In genomic region chr19:15177269-15178116, GRCh38 we compare ENCODE assay signal across 9 cellular contexts. TPM values are rescaled to one million over a fixed set of nuclear protein-coding genes. Genes with fewer than 3 reads are reported as not detected.
A peak's percentile ranks its signal among the peaks of the same experiment; 100 is the strongest.
DNase-seq lines count a peak whose midpoint lies in the region; ATAC-seq and TF ChIP-seq lines count a peak whose summit lies in the region.
"Had no signal": no experiment of that assay in that cellular context is flagged by ENCODE, and none has a peak within 500 bp of the region (broad histone marks: within the 10 kb centered on the region; RNA-seq: fewer than 3 reads in every experiment).

No MANE protein-coding gene starts in this region.

- no peaks in the 10 kb centered on the region for H3K4me1 ChIP-seq in Caco-2

- intact Hi-C loops in Caco-2 (cut with micrococcal nuclease; ENCODE audit: unreplicated experiment) = no loop called here

- H3K4me1 Mint-ChIP-seq in Caco-2 (ENCODE audit: low read depth, unreplicated experiment) (no peaks in the 10 kb centered on the region), chondrocyte (ENCODE audit: low read depth) (peaks cover 5% of the 10 kb centered on the region)

- H3K4me3 Mint-ChIP-seq in Caco-2 (ENCODE audit: unreplicated experiment) = no peak overlapping the region
- H3K4me3 Mint-ChIP-seq in chondrocyte (ENCODE audit: unreplicated experiment) = no peak overlapping the region

- TF ChIP-seq CTCF in Caco-2 (IDR thresholded peaks at IDR 0.05; ENCODE audit: insufficient read depth in 1 of 2, low read depth in 1 of 2, low read length in 1 of 2, severe bottlenecking in 1 of 2, unreplicated experiment in 1 of 2) (peak; percentile 43 to 70), chondrocyte (IDR thresholded peaks at IDR 0.05) (peak; percentile 91)

- H3K36me3 Mint-ChIP-seq in Caco-2 (ENCODE audit: insufficient read depth, unreplicated experiment) (peaks cover 62% of the 10 kb centered on the region), chondrocyte (ENCODE audit: low read depth) (peaks cover 27% of the 10 kb centered on the region)

- no peak overlapping the region for H3K27ac Mint-ChIP-seq in Caco-2 (ENCODE audit: unreplicated experiment)
- H3K27ac Mint-ChIP-seq in chondrocyte (ENCODE audit: unreplicated experiment) = peak overlapping the region; percentile 58

- DNase-seq in Caco-2 = peak in 1 of 2 experiments; percentile 66
- peak; percentile 61 for DNase-seq in NCI-H345 (lab: John Stamatoyannopoulos, UW)
- peak; percentile 74 to 80 for DNase-seq in activated CD4-positive, alpha-beta T cell treated with anti-CD3 and anti-CD28 coated beads for 4 hours
- no peak for DNase-seq in chondrocyte (ENCODE audit: low spot score)
- DNase-seq in left lobe of liver (ENCODE audit: low spot score) = peak; percentile 81
- DNase-seq in stimulated activated CD4-positive, alpha-beta T cell treated with anti-CD3 and anti-CD28 coated beads, Interleukin-4, amount 100 ng/mL, for 24 hours = peak; percentile 83

- POLR2A ChIA-PET in Caco-2 (lab: Charles Lee) = interaction anchor here (0.6 kb wide), 1 partner anchor 39 kb away, joined by 4 read pairs; no protein-coding TSS in a partner anchor

- H3K27me3 ChIP-seq in Caco-2 (replicated peaks; ENCODE audit: control insufficient read depth, insufficient read depth, low read length) = no peaks in the 10 kb centered on the region

- no peaks in the 10 kb centered on the region for H3K9me3 ChIP-seq in Caco-2

- no peaks in the 10 kb centered on the region for H3K9me3 Mint-ChIP-seq in Caco-2 (ENCODE audit: unreplicated experiment)
- H3K9me3 Mint-ChIP-seq in chondrocyte (ENCODE audit: low read depth) = no peaks in the 10 kb centered on the region

- ATAC-seq in HG02678 (IDR thresholded peaks at IDR 0.05; ENCODE audit: unreplicated experiment) = peak; percentile 76
- ATAC-seq in left lobe of liver = peak; percentile 96
- ATAC-seq in GM21526 (IDR thresholded peaks at IDR 0.05; ENCODE audit: low FRiP score, unreplicated experiment) = no peak

- BruUV-seq in Caco-2 (replicated peaks; lab: Mats Ljungman, UMichigan) = no TSS peak

- no peaks in the 10 kb centered on the region for H3K27me3 Mint-ChIP-seq in Caco-2 (ENCODE audit: insufficient read depth, unreplicated experiment)
- H3K27me3 Mint-ChIP-seq in chondrocyte (ENCODE audit: low read depth) = no peaks in the 10 kb centered on the region

- H3K4me3 ChIP-seq in Caco-2 (ENCODE audit: low read depth, low read length) = no peak overlapping the region

- CTCF ChIA-PET in Caco-2 (lab: Charles Lee) = no interaction called here

- peaks cover 1% of the 10 kb centered on the region for H3K36me3 ChIP-seq in Caco-2 (ENCODE audit: control insufficient read depth, insufficient read depth, low read length)

RNA-seq across cellular contexts. Expression of gene NOTCH3, which starts 23.3 kb away (rescaled TPM):
- total RNA-seq in Caco-2 (2022) (53.5 and 60.6 TPM in 2 replicates), chondrocyte (78.6 to 559 TPM (median 553 TPM) in 3 replicates), left lobe of liver (4.6 TPM)
- total RNA-seq: T-helper 1 cell treated with Interleukin-12 subunit alpha and Interleukin-12 subunit beta and Interleukin-4 antibody, amounts not matched to agents 30 ng/mL and 1 ng/mL, for 36 hours had no signal

RNA-seq across cellular contexts. Expression of gene EPHX3, which starts 54.8 kb away (rescaled TPM):
- 0.97 and 1.2 TPM in 2 replicates for total RNA-seq in Caco-2 (2022)
- 0.15 to 0.38 TPM in 2 of 3 replicates, not detected in the other for total RNA-seq in chondrocyte
- 0.15 TPM for total RNA-seq in left lobe of liver
- total RNA-seq: T-helper 1 cell treated with Interleukin-12 subunit alpha and Interleukin-12 subunit beta and Interleukin-4 antibody, amounts not matched to agents 30 ng/mL and 1 ng/mL, for 36 hours had no signal
